1 cellular context compared by ENCODE assay signal in genomic region chr17:39982069-39982371, GRCh38.
TF ChIP-seq lines count a peak whose summit lies in the region.

No MANE protein-coding gene starts in this region.

TF ChIP-seq in WTC11, 78 proteins besides CTCF, POLR2A, EP300 and RAD21 (continued from another document):
- no peak for TF ChIP-seq ZNF425 (CRISPR knock-in tag; conservative IDR thresholded peaks at IDR 0.05)
- no peak for TF ChIP-seq OVOL2 (CRISPR knock-in tag; IDR thresholded peaks at IDR 0.05; ENCODE audit: borderline replicate concordance)
- no peak for TF ChIP-seq NFYB (CRISPR knock-in tag; conservative IDR thresholded peaks at IDR 0.05; ENCODE audit: low read depth)
- TF ChIP-seq FOXK1 (CRISPR knock-in tag; IDR thresholded peaks at IDR 0.05): no peak
- TF ChIP-seq KAT7 (CRISPR knock-in tag; IDR thresholded peaks at IDR 0.05; ENCODE audit: borderline replicate concordance): no peak
